In the genomic region with DNA sequence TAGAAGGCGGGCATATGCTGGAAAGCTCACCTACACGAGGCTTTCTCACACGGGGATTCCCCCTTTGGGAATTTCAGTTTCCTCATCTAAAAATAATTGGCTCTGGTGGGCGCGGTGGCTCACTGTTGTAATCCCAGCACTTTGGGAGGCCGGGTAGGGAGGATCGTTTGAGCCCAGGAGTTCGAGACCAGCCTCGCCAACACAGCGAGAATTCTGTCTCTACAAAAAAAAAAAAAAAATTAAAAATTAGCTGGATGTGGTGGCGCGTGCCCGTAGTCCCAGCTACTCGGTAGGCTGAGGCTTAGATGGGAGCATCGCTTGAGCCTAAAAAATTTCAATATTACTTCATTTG, we compare ENCODE assay signal across 2 cellular contexts.
TF ChIP-seq lines count a peak whose summit lies in the region.

No MANE protein-coding gene starts in this region.

TF ChIP-seq in IMR-90, 13 proteins besides CTCF, POLR2A, EP300 and RAD21 (continued from another document):
- no peak for TF ChIP-seq MAZ (IDR thresholded peaks at IDR 0.05; ENCODE audit: borderline replicate concordance, low read depth, low read length)
- TF ChIP-seq RCOR1 (IDR thresholded peaks at IDR 0.05; ENCODE audit: insufficient replicate concordance, low read length): no peak
- no peak for TF ChIP-seq RFX5 (IDR thresholded peaks at IDR 0.05; ENCODE audit: low read depth, low read length)
- TF ChIP-seq, protein P1, sequence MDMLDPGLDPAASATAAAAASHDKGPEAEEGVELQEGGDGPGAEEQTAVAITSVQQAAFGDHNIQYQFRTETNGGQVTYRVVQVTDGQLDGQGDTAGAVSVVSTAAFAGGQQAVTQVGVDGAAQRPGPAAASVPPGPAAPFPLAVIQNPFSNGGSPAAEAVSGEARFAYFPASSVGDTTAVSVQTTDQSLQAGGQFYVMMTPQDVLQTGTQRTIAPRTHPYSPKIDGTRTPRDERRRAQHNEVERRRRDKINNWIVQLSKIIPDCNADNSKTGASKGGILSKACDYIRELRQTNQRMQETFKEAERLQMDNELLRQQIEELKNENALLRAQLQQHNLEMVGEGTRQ (IDR thresholded peaks at IDR 0.05; ENCODE audit: low read depth, low read length): no peak
- TF ChIP-seq ELK1 (IDR thresholded peaks at IDR 0.05; ENCODE audit: borderline replicate concordance, low read depth, low read length): no peak
- TF ChIP-seq MXI1 (IDR thresholded peaks at IDR 0.05; ENCODE audit: borderline replicate concordance, low read depth, low read length): no peak
- no peak for TF ChIP-seq NFE2L2 (IDR thresholded peaks at IDR 0.05; ENCODE audit: low read depth, low read length)
- no peak for TF ChIP-seq FOS (IDR thresholded peaks at IDR 0.05; ENCODE audit: low read depth, low read length)
- TF ChIP-seq MAFK (IDR thresholded peaks at IDR 0.05; ENCODE audit: low read depth, low read length): no peak
- TF ChIP-seq SMC3 (IDR thresholded peaks at IDR 0.05; ENCODE audit: low read depth, low read length): no peak

TF ChIP-seq in neural cell, 6 proteins besides CTCF, POLR2A, EP300 and RAD21 (continued from another document):
- no peak for TF ChIP-seq EZH2 (IDR thresholded peaks at IDR 0.05; ENCODE audit: borderline replicate concordance, insufficient read depth, low read length, poor library complexity, severe bottlenecking)
- TF ChIP-seq MXI1 (conservative IDR thresholded peaks at IDR 0.05; ENCODE audit: poor library complexity, severe bottlenecking): no peak
- TF ChIP-seq, protein P2, sequence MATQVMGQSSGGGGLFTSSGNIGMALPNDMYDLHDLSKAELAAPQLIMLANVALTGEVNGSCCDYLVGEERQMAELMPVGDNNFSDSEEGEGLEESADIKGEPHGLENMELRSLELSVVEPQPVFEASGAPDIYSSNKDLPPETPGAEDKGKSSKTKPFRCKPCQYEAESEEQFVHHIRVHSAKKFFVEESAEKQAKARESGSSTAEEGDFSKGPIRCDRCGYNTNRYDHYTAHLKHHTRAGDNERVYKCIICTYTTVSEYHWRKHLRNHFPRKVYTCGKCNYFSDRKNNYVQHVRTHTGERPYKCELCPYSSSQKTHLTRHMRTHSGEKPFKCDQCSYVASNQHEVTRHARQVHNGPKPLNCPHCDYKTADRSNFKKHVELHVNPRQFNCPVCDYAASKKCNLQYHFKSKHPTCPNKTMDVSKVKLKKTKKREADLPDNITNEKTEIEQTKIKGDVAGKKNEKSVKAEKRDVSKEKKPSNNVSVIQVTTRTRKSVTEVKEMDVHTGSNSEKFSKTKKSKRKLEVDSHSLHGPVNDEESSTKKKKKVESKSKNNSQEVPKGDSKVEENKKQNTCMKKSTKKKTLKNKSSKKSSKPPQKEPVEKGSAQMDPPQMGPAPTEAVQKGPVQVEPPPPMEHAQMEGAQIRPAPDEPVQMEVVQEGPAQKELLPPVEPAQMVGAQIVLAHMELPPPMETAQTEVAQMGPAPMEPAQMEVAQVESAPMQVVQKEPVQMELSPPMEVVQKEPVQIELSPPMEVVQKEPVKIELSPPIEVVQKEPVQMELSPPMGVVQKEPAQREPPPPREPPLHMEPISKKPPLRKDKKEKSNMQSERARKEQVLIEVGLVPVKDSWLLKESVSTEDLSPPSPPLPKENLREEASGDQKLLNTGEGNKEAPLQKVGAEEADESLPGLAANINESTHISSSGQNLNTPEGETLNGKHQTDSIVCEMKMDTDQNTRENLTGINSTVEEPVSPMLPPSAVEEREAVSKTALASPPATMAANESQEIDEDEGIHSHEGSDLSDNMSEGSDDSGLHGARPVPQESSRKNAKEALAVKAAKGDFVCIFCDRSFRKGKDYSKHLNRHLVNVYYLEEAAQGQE (IDR thresholded peaks at IDR 0.05; ENCODE audit: borderline replicate concordance): no peak
TF ChIP-seq in neural cell: peak in this region for 0.
